ENCODE assay signal across 2 cellular contexts in the genomic region with DNA sequence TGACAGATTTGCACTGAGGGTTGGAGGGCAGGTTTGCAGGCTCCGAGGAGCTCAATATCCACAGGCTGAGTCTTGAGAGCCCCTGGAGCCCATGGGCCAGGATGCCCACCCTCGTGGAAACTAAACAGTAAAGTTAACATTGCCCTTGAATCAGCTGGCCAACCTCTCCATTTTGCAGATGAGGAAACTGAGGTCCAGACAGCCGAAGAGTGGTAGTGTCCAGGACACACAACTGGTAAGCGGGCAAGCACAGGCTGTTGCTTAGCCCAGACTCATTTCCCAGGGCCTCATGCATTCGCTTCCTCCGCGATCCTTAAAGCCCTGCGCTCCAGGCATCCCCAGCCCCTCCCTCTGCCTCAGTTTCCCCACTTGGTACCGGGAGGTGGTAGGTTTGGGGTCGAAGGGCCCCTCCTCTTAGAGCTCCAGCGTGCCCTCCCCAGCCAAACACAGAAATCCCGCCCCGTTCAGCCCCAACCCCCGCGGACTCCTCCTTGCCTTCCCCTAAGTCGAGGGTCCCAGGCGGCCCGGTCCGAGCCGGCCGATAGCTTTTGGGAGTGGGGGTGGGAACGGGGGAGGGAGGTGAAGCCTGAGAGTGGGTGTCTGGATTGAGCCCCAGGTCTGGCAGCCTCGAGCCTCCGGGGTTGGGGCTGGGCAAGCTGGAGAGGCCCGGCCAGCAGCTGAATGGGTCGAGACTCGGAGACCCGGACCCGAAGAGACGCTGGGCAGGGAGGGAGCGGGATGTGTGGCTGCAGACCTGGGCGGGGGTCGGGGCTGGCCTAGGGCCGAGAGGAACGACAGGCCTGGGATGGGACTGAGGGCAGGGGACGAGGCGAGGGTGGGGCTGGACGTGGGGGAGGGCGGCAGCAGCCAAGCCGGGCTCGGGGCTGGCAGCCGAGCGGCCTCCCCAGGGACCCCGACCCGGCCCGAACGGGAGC.
TF ChIP-seq lines count a peak whose summit lies in the region.

No MANE protein-coding gene starts in this region.

TF ChIP-seq in SK-N-SH, 30 proteins besides CTCF, POLR2A, EP300 and RAD21 (continued from another document):
- TF ChIP-seq ZBTB33 (IDR thresholded peaks at IDR 0.05; ENCODE audit: borderline replicate concordance, low read depth): no peak
- no peak for TF ChIP-seq NRF1 (IDR thresholded peaks at IDR 0.05; ENCODE audit: low read depth, low read length)
- TF ChIP-seq RFX5 (IDR thresholded peaks at IDR 0.05; ENCODE audit: low read length): no peak
- no peak for TF ChIP-seq TAF1 (IDR thresholded peaks at IDR 0.05; ENCODE audit: borderline replicate concordance, low read depth, low read length)
- no peak for TF ChIP-seq EZH2phosphoT487 (IDR thresholded peaks at IDR 0.05; ENCODE audit: borderline replicate concordance, low read depth)
- TF ChIP-seq, protein P1, sequence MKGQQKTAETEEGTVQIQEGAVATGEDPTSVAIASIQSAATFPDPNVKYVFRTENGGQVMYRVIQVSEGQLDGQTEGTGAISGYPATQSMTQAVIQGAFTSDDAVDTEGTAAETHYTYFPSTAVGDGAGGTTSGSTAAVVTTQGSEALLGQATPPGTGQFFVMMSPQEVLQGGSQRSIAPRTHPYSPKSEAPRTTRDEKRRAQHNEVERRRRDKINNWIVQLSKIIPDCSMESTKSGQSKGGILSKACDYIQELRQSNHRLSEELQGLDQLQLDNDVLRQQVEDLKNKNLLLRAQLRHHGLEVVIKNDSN (IDR thresholded peaks at IDR 0.05; ENCODE audit: borderline replicate concordance, low read depth): no peak
- no peak for TF ChIP-seq FOXM1 (IDR thresholded peaks at IDR 0.05; ENCODE audit: low read depth)
- no peak for TF ChIP-seq ELF1 (IDR thresholded peaks at IDR 0.05)
- TF ChIP-seq FOSL2 (IDR thresholded peaks at IDR 0.05; ENCODE audit: borderline replicate concordance, low read depth): no peak
- TF ChIP-seq USF2 (IDR thresholded peaks at IDR 0.05; ENCODE audit: borderline replicate concordance, low read depth, low read length): no peak
- no peak for TF ChIP-seq MEF2A (IDR thresholded peaks at IDR 0.05; ENCODE audit: borderline replicate concordance, low read depth)
- TF ChIP-seq GABPA (IDR thresholded peaks at IDR 0.05; ENCODE audit: low read depth): no peak
- TF ChIP-seq NFIC (IDR thresholded peaks at IDR 0.05; ENCODE audit: borderline replicate concordance): no peak
- no peak for TF ChIP-seq RXRA (IDR thresholded peaks at IDR 0.05; ENCODE audit: borderline replicate concordance, low read depth)
- no peak for TF ChIP-seq TCF12 (IDR thresholded peaks at IDR 0.05)
- no peak for TF ChIP-seq SIN3A (IDR thresholded peaks at IDR 0.05; ENCODE audit: borderline replicate concordance, low read depth, low read length)
- no peak for TF ChIP-seq MAX (IDR thresholded peaks at IDR 0.05; ENCODE audit: low read depth)

TF ChIP-seq in SK-N-SH treated with all-trans-retinoic acid at 6 μM for 48 hours, 23 proteins besides CTCF, POLR2A, EP300 and RAD21 (continued from another document):
- TF ChIP-seq GLIS3 (CRISPR knock-in tag; IDR thresholded peaks at IDR 0.05): no peak
- no peak for TF ChIP-seq ZNF565 (CRISPR knock-in tag; conservative IDR thresholded peaks at IDR 0.05; ENCODE audit: low read depth)
